ENCODE assay signal across 1 cellular context in the genomic region with DNA sequence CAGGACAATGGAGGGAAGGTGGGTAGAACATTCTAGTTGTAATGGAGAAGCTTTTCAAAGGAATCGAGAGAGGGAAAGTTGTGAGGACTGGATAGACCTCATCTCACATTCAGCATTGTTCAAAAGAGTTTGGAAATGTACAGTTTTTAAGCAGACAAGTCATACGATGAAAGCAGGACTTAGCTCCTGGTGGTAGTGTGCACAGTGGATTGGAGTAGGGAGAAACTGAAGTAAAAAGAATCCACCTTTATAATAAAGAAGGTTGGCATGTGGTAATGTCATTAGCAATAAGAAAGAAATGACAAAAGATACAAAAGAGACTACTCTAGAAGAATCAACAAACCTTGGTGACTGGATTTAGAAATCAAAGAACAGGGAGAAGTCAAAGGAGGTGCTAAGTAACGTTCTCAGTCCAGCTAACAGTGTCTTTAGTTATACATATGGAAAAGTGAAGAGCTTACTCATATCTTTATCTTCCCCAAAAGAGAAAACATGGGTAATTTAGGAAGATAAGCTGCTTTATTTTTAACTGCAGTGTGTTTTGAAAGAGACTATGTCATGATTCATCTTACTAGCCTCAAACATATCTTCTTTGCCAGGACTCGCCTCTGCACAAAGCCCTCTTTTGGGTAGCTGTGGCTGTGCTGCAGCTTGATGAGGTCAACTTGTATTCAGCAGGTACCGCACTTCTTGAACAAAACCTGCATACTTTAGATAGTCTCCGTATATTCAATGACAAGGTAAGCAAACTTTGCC.
TF ChIP-seq lines count a peak whose summit lies in the region.

No MANE protein-coding gene starts in this region.

TF ChIP-seq in K562, 482 proteins besides CTCF, POLR2A, EP300 and RAD21 (continued from another document):
- TF ChIP-seq, protein P1, sequence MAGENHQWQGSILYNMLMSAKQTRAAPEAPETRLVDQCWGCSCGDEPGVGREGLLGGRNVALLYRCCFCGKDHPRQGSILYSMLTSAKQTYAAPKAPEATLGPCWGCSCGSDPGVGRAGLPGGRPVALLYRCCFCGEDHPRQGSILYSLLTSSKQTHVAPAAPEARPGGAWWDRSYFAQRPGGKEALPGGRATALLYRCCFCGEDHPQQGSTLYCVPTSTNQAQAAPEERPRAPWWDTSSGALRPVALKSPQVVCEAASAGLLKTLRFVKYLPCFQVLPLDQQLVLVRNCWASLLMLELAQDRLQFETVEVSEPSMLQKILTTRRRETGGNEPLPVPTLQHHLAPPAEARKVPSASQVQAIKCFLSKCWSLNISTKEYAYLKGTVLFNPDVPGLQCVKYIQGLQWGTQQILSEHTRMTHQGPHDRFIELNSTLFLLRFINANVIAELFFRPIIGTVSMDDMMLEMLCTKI (IDR thresholded peaks at IDR 0.05; ENCODE audit: partially characterized antibody) = no peak
- TF ChIP-seq TCF3 (CRISPR knock-in tag; IDR thresholded peaks at IDR 0.05) (peak; percentile 85), MEIS2 (IDR thresholded peaks at IDR 0.05; ENCODE audit: partially characterized antibody) (peak; percentile 49), ZNF316 (IDR thresholded peaks at IDR 0.05) (peak; percentile 16; the same call in 1 of the 2 replicates), JUN (IDR thresholded peaks at IDR 0.05; ENCODE audit: borderline replicate concordance, low read depth, low read length) (peak; percentile 83; the same call in 1 of the 2 replicates), JUN (CRISPR knock-in tag; IDR thresholded peaks at IDR 0.05; ENCODE audit: borderline replicate concordance) (no peak), KDM1A (IDR thresholded peaks at IDR 0.05) (peak; percentile 92 to 93), TRIM24 (IDR thresholded peaks at IDR 0.05) (peak; percentile 43 to 83; a peak in 3 of 4 replicates), CC2D1A (IDR thresholded peaks at IDR 0.05) (peak; percentile 58; the same call in 1 of the 2 replicates), SMARCA4 (IDR thresholded peaks at IDR 0.05) (peak; percentile 94), MEF2D (tag; conservative IDR thresholded peaks at IDR 0.05; ENCODE audit: low read depth) (peak; percentile 95), CTBP1 (IDR thresholded peaks at IDR 0.05; ENCODE audit: borderline replicate concordance) (peak; percentile 70), MAFF (IDR thresholded peaks at IDR 0.05; ENCODE audit: low read length) (peak; percentile 17; the same call in 1 of the 2 replicates), HDAC3 (IDR thresholded peaks at IDR 0.05; ENCODE audit: borderline replicate concordance, partially characterized antibody) (peak; percentile 50), C11orf30 (IDR thresholded peaks at IDR 0.05; ENCODE audit: low read depth) (peak; percentile 59), ARNT (IDR thresholded peaks at IDR 0.05) (peak in 1 of 2 experiments; percentile 72; a peak in 1 of 4 replicates), GATAD2B (IDR thresholded peaks at IDR 0.05; ENCODE audit: borderline replicate concordance) (peak; percentile 61; the same call in 1 of the 2 replicates), NFIC (IDR thresholded peaks at IDR 0.05) (peak; percentile 72), NRF1 (conservative IDR thresholded peaks at IDR 0.05 in 1 of 2, IDR thresholded peaks at IDR 0.05 in 1 of 2) (0 out of 4 replicates have a peak, but pooled peaks of 1 of the 2 experiments have one; percentile 10), TEAD1 (CRISPR knock-in tag; IDR thresholded peaks at IDR 0.05) (peak in 1 of 2 experiments; percentile 38; a peak in 1 of 4 replicates), HDAC2 (IDR thresholded peaks at IDR 0.05) (peak; percentile 86; the same call in 1 of the 2 replicates), FOXM1 (IDR thresholded peaks at IDR 0.05; ENCODE audit: low read depth) (peak; percentile 74; the same call in 1 of the 2 replicates), FOXM1 (CRISPR knock-in tag; IDR thresholded peaks at IDR 0.05; ENCODE audit: low read depth) (no peak), KLF16 (IDR thresholded peaks at IDR 0.05) (peak; percentile 81), LEF1 (IDR thresholded peaks at IDR 0.05) (peak; percentile 65), ATF7 (IDR thresholded peaks at IDR 0.05) (peak; percentile 76), MAZ (CRISPR knock-in tag; conservative IDR thresholded peaks at IDR 0.05 in 1 of 2, IDR thresholded peaks at IDR 0.05 in 1 of 2) (0 out of 4 replicates have a peak, but pooled peaks of 1 of the 2 experiments have one; percentile 20), NFE2 (IDR thresholded peaks at IDR 0.05; ENCODE audit: low read depth) (peak; percentile 74), FOSL1 (tag; conservative IDR thresholded peaks at IDR 0.05) (peak; percentile 98), TBL1XR1 (IDR thresholded peaks at IDR 0.05; ENCODE audit: low read length in 2 of 2) (peak in 1 of 2 experiments; percentile 84; a peak in 2 of 4 replicates), SMARCC2 (IDR thresholded peaks at IDR 0.05; ENCODE audit: low read depth) (peak; percentile 80), CBFA2T2 (conservative IDR thresholded peaks at IDR 0.05) (peak; percentile 91), EP400 (IDR thresholded peaks at IDR 0.05) (peak; percentile 28; the same call in 1 of the 2 replicates), HNRNPLL (IDR thresholded peaks at IDR 0.05; ENCODE audit: low read depth, low read length, poor library complexity, severe bottlenecking) (no peak), MECOM (CRISPR knock-in tag; IDR thresholded peaks at IDR 0.05) (peak; percentile 53; the same call in 1 of the 2 replicates), NCOR1 (IDR thresholded peaks at IDR 0.05) (peak; percentile 87), CCNT2 (IDR thresholded peaks at IDR 0.05; ENCODE audit: borderline replicate concordance, extremely low read depth, insufficient read length, low read depth, low read length) (peak; percentile 56), ZNF507 (tag; conservative IDR thresholded peaks at IDR 0.05) (no peak), E2F3 (CRISPR knock-in tag; IDR thresholded peaks at IDR 0.05) (no peak), ARID1B (IDR thresholded peaks at IDR 0.05) (peak; percentile 94), PML (IDR thresholded peaks at IDR 0.05; ENCODE audit: low read length) (peak; percentile 78), LCOR (CRISPR knock-in tag; IDR thresholded peaks at IDR 0.05) (0 out of 2 replicates have a peak, but pooled peaks have one; percentile 45), HDAC1 (IDR thresholded peaks at IDR 0.05) (peak in 1 of 2 experiments; percentile 68; a peak in 2 of 4 replicates), SETDB1 (IDR thresholded peaks at IDR 0.05; ENCODE audit: low read length) (no peak), BACH1 (tag; IDR thresholded peaks at IDR 0.05) (peak; percentile 67; the same call in 1 of the 2 replicates), MTA2 (IDR thresholded peaks at IDR 0.05; ENCODE audit: low read depth) (peak; percentile 60), MAFG (tag; conservative IDR thresholded peaks at IDR 0.05) (peak; percentile 53), TAL1 (IDR thresholded peaks at IDR 0.05) (peak; percentile 83)
- TF ChIP-seq, protein P2, sequence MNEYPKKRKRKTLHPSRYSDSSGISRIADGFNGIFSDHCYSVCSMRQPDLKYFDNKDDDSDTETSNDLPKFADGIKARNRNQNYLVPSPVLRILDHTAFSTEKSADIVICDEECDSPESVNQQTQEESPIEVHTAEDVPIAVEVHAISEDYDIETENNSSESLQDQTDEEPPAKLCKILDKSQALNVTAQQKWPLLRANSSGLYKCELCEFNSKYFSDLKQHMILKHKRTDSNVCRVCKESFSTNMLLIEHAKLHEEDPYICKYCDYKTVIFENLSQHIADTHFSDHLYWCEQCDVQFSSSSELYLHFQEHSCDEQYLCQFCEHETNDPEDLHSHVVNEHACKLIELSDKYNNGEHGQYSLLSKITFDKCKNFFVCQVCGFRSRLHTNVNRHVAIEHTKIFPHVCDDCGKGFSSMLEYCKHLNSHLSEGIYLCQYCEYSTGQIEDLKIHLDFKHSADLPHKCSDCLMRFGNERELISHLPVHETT (CRISPR knock-in tag; conservative IDR thresholded peaks at IDR 0.05 in 1 of 2, IDR thresholded peaks at IDR 0.05 in 1 of 2) = peak in 1 of 2 experiments; percentile 51; a peak in 1 of 4 replicates
- TF ChIP-seq, protein P3, sequence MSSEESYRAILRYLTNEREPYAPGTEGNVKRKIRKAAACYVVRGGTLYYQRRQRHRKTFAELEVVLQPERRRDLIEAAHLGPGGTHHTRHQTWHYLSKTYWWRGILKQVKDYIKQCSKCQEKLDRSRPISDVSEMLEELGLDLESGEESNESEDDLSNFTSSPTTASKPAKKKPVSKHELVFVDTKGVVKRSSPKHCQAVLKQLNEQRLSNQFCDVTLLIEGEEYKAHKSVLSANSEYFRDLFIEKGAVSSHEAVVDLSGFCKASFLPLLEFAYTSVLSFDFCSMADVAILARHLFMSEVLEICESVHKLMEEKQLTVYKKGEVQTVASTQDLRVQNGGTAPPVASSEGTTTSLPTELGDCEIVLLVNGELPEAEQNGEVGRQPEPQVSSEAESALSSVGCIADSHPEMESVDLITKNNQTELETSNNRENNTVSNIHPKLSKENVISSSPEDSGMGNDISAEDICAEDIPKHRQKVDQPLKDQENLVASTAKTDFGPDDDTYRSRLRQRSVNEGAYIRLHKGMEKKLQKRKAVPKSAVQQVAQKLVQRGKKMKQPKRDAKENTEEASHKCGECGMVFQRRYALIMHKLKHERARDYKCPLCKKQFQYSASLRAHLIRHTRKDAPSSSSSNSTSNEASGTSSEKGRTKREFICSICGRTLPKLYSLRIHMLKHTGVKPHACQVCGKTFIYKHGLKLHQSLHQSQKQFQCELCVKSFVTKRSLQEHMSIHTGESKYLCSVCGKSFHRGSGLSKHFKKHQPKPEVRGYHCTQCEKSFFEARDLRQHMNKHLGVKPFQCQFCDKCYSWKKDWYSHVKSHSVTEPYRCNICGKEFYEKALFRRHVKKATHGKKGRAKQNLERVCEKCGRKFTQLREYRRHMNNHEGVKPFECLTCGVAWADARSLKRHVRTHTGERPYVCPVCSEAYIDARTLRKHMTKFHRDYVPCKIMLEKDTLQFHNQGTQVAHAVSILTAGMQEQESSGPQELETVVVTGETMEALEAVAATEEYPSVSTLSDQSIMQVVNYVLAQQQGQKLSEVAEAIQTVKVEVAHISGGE (CRISPR knock-in tag; IDR thresholded peaks at IDR 0.05) = 0 out of 6 replicates have a peak, but pooled peaks of 1 of the 3 experiments have one; percentile 54
- TF ChIP-seq, protein P4, sequence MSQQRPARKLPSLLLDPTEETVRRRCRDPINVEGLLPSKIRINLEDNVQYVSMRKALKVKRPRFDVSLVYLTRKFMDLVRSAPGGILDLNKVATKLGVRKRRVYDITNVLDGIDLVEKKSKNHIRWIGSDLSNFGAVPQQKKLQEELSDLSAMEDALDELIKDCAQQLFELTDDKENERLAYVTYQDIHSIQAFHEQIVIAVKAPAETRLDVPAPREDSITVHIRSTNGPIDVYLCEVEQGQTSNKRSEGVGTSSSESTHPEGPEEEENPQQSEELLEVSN (IDR thresholded peaks at IDR 0.05; ENCODE audit: borderline replicate concordance in 1 of 2, extremely low read depth in 1 of 2, insufficient read depth in 1 of 2, insufficient read length in 1 of 2, low read depth in 1 of 2, low read length in 1 of 2, poor library complexity in 1 of 2, severe bottlenecking in 1 of 2) = no peak
- TF ChIP-seq, protein P5, sequence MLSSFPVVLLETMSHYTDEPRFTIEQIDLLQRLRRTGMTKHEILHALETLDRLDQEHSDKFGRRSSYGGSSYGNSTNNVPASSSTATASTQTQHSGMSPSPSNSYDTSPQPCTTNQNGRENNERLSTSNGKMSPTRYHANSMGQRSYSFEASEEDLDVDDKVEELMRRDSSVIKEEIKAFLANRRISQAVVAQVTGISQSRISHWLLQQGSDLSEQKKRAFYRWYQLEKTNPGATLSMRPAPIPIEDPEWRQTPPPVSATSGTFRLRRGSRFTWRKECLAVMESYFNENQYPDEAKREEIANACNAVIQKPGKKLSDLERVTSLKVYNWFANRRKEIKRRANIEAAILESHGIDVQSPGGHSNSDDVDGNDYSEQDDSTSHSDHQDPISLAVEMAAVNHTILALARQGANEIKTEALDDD (IDR thresholded peaks at IDR 0.05) = peak; percentile 94
